In genomic region chr18:8130089-8130488, GRCh38 we compare ENCODE assay signal across 22 cellular contexts.
DNase-seq lines count a peak whose midpoint lies in the region; ATAC-seq, FAIRE-seq and TF ChIP-seq lines count a peak whose summit lies in the region.
"Had no signal": no experiment of that assay in that cellular context is flagged by ENCODE, and none has a peak within 500 bp of the region (broad histone marks: within the 10 kb centered on the region; RNA-seq: fewer than 3 reads in every experiment).

No MANE protein-coding gene starts in this region.

- no peak for DNase-seq in D721Med (ENCODE audit: insufficient read length, low spot score)
- DNase-seq in HCT116 (ENCODE audit: low read depth, low spot score), result no peak
- no peak for DNase-seq in K562 (ENCODE audit: extremely low read depth in 1 of 4, low spot score in 3 of 4)
- no peak for DNase-seq in urothelium cell line (ENCODE audit: low spot score)
- DNase-seq in foreskin keratinocyte, result no peak
- DNase-seq in activated T-cell treated with anti-CD3 and anti-CD28 coated beads, Interleukin-2, amount 50 U/mL, for 24 hours, result no peak
- no peak for DNase-seq in chondrocyte (ENCODE audit: low spot score)
- DNase-seq: Caco-2; CD4-positive, CD25-positive, alpha-beta regulatory T cell; CD8-positive, alpha-beta T cell; DMS 273 treated with DMSO at 0.1 percent for 48 hours; DMS79; EL; GDM1; GOT3 had no signal

- no peak for ATAC-seq in HCT116
- no peak for ATAC-seq in K562
- ATAC-seq in foreskin keratinocyte, result no peak
- ATAC-seq: CD8-positive, alpha-beta T cell had no signal

- POLR2A ChIA-PET in HCT116 (lab: Charles Lee) (no interaction called here), K562 (lab: Yijun Ruan, JAX) (no interaction called here)

- WGBS in K562 (ENCODE audit: insufficient coverage, low coverage, missing lambda C conversion rate), result 3% methylated on average over 5 of the region's 5 CpGs

- no peak for TF ChIP-seq EP300 in K562 (IDR thresholded peaks at IDR 0.05; ENCODE audit: low read length)

- no peak for TF ChIP-seq POLR2A in HCT116 (IDR thresholded peaks at IDR 0.05; ENCODE audit: borderline replicate concordance, extremely low read depth, insufficient read depth, insufficient read length)
- no peak for TF ChIP-seq POLR2A in K562 (conservative IDR thresholded peaks at IDR 0.05)

- H3K27me3 Mint-ChIP-seq in activated T-cell treated with anti-CD3 and anti-CD28 coated beads, Interleukin-2, amount 50 U/mL, for 24 hours, result no peaks in the 10 kb centered on the region
- no peaks in the 10 kb centered on the region for H3K27me3 Mint-ChIP-seq in chondrocyte (ENCODE audit: low read depth)
- H3K27me3 Mint-ChIP-seq: B cell; CD4-positive, CD25-positive, alpha-beta regulatory T cell had no signal

- RAD21 ChIA-PET in HCT116 (lab: Charles Lee; ENCODE audit: low non-redundant PET in 1 of 2, low total read pairs in 2 of 2, uncharacterized antibody in 2 of 2, unreplicated experiment in 2 of 2), result no interaction called here

- FAIRE-seq in D721Med (lab: Jason Lieb, UNC) (peak; percentile 75), K562 (lab: Jason Lieb, UNC) (no peak), urothelium cell line (lab: Jason Lieb, UNC) (peak; percentile 53)
- FAIRE-seq: GM12891, GM18507, H54 had no signal

- H4K20me1 ChIP-seq in HCT116 (ENCODE audit: insufficient read depth), result no peaks in the 10 kb centered on the region
- H4K20me1 ChIP-seq in K562 (replicated peaks; ENCODE audit: control insufficient read depth, insufficient read depth, low read length), result no peaks in the 10 kb centered on the region
- H4K20me1 ChIP-seq: BLaER1 had no signal

- H3K79me2 ChIP-seq in HCT116 (ENCODE audit: insufficient read depth, low read length), result no peaks in the 10 kb centered on the region
- no peaks in the 10 kb centered on the region for H3K79me2 ChIP-seq in K562 (ENCODE audit: control insufficient read depth, insufficient read depth, low read length)

- no peaks in the 10 kb centered on the region for H3K36me3 ChIP-seq in HCT116 (ENCODE audit: control insufficient read depth in 1 of 2, insufficient read depth in 2 of 2, low read length in 2 of 2)
- no peaks in the 10 kb centered on the region for H3K36me3 ChIP-seq in K562 (ENCODE audit: control insufficient read depth, insufficient read depth, low read length)
- H3K36me3 ChIP-seq: BLaER1, HAP-1 had no signal

- no peak overlapping the region for H3K27ac ChIP-seq in HCT116 (ENCODE audit: low read depth, low read length)
- H3K27ac ChIP-seq in K562 (ENCODE audit: extremely low read depth, low read depth, low read length), result no peak overlapping the region
- no peak overlapping the region for H3K27ac ChIP-seq in foreskin keratinocyte
- H3K27ac ChIP-seq: BLaER1, C4-2B had no signal

- H3K9me3 Mint-ChIP-seq in activated T-cell treated with anti-CD3 and anti-CD28 coated beads, Interleukin-2, amount 50 U/mL, for 24 hours, result peaks cover 8% of the 10 kb centered on the region
- peaks cover 7% of the 10 kb centered on the region for H3K9me3 Mint-ChIP-seq in chondrocyte (ENCODE audit: low read depth)

- H3K9me3 ChIP-seq in HCT116 (ENCODE audit: control insufficient read depth in 1 of 2, insufficient read depth in 1 of 2, low read depth in 1 of 2, low read length in 2 of 2) (no peaks in the 10 kb centered on the region), K562 (replicated peaks; ENCODE audit: control insufficient read depth, insufficient read depth, low read depth, low read length) (no peaks in the 10 kb centered on the region)
- H3K9me3 ChIP-seq: BLaER1, Caco-2, HAP-1 had no signal

- no peak overlapping the region for H3K27ac Mint-ChIP-seq in activated T-cell treated with anti-CD3 and anti-CD28 coated beads, Interleukin-2, amount 50 U/mL, for 24 hours
- H3K27ac Mint-ChIP-seq in chondrocyte (ENCODE audit: unreplicated experiment), result no peak overlapping the region
- H3K27ac Mint-ChIP-seq: B cell; CD4-positive, CD25-positive, alpha-beta regulatory T cell; CD8-positive, alpha-beta T cell had no signal

- H3K4me2 ChIP-seq in HCT116 (ENCODE audit: low read length) (no peak overlapping the region), K562 (ENCODE audit: insufficient read depth, low read length) (no peak overlapping the region)
- H3K4me2 ChIP-seq: BLaER1 had no signal

- CTCF ChIA-PET in HCT116 (lab: Charles Lee) (no interaction called here), K562 (lab: Yijun Ruan, JAX; ENCODE audit: low intra/inter-chr PET ratio) (no interaction called here)

- H3K4me1 ChIP-seq in HCT116 (ENCODE audit: control insufficient read depth in 1 of 2, insufficient read depth in 2 of 2, low read length in 2 of 2), result peaks cover 0 to 6% of the 10 kb centered on the region in 2 experiments; a peak in 2 of 4 replicates
- no peaks in the 10 kb centered on the region for H3K4me1 ChIP-seq in K562 (replicated peaks in 1 of 2; ENCODE audit: control insufficient read depth in 2 of 2, insufficient read depth in 2 of 2, low read length in 2 of 2)
- H3K4me1 ChIP-seq in foreskin keratinocyte, result peaks cover 4% of the 10 kb centered on the region
- H3K4me1 ChIP-seq: BLaER1, HAP-1 had no signal

- in situ Hi-C loops in K562 (cut with MboI), result no loop called here

- H3K4me3 ChIP-seq in HCT116 (replicated peaks in 1 of 2; ENCODE audit: low read depth in 1 of 2, low read length in 2 of 2), result no peak overlapping the region
- H3K4me3 ChIP-seq in K562, result no peak overlapping the region
- H3K4me3 ChIP-seq: BLaER1, HAP-1 had no signal

- H3K9me2 ChIP-seq in HCT116 (ENCODE audit: insufficient read depth), result no peaks in the 10 kb centered on the region

- H3K27me3 ChIP-seq in HCT116 (ENCODE audit: insufficient read depth, low read length) (no peaks in the 10 kb centered on the region), K562 (ENCODE audit: control insufficient read depth in 2 of 2, insufficient read depth in 2 of 2, low read length in 2 of 2) (no peaks in the 10 kb centered on the region), foreskin keratinocyte (no peaks in the 10 kb centered on the region)
- H3K27me3 ChIP-seq: BLaER1 had no signal

- H3K4me3 Mint-ChIP-seq in activated T-cell treated with anti-CD3 and anti-CD28 coated beads, Interleukin-2, amount 50 U/mL, for 24 hours, result no peak overlapping the region
- no peak overlapping the region for H3K4me3 Mint-ChIP-seq in chondrocyte (ENCODE audit: unreplicated experiment)
- H3K4me3 Mint-ChIP-seq: B cell; CD4-positive, CD25-positive, alpha-beta regulatory T cell; CD8-positive, alpha-beta T cell had no signal

- BruUV-seq in HCT116 (replicated peaks; lab: Mats Ljungman, UMichigan), result no TSS peak
- BruUV-seq in K562 (replicated peaks; lab: Mats Ljungman, UMichigan), result no TSS peak

- H3K36me3 Mint-ChIP-seq in activated T-cell treated with anti-CD3 and anti-CD28 coated beads, Interleukin-2, amount 50 U/mL, for 24 hours (ENCODE audit: low read depth), result no peaks in the 10 kb centered on the region
- peaks cover 19% of the 10 kb centered on the region for H3K36me3 Mint-ChIP-seq in chondrocyte (ENCODE audit: low read depth)
- H3K36me3 Mint-ChIP-seq: CD4-positive, CD25-positive, alpha-beta regulatory T cell; CD8-positive, alpha-beta T cell had no signal

- TF ChIP-seq RAD21 in HCT116 (IDR thresholded peaks at IDR 0.05; ENCODE audit: low read depth), result no peak
- TF ChIP-seq RAD21 in K562 (CRISPR knock-in tag; conservative IDR thresholded peaks at IDR 0.05 in 1 of 2, IDR thresholded peaks at IDR 0.05 in 1 of 2), result no peak

- H3K4me1 Mint-ChIP-seq in activated T-cell treated with anti-CD3 and anti-CD28 coated beads, Interleukin-2, amount 50 U/mL, for 24 hours (ENCODE audit: low read depth), result no peaks in the 10 kb centered on the region
- peaks cover 6% of the 10 kb centered on the region for H3K4me1 Mint-ChIP-seq in chondrocyte (ENCODE audit: low read depth)
- H3K4me1 Mint-ChIP-seq: B cell; CD4-positive, CD25-positive, alpha-beta regulatory T cell had no signal

- no peak overlapping the region for H2AFZ ChIP-seq in HCT116 (ENCODE audit: low read depth, low read length, poor library complexity, severe bottlenecking)
- H2AFZ ChIP-seq in K562 (ENCODE audit: low read depth, low read length), result no peak overlapping the region

- intact Hi-C loops in HCT116 (cut with micrococcal nuclease) (no loop called here), K562 (cut with micrococcal nuclease) (no loop called here)

- no peak overlapping the region for H3K9ac ChIP-seq in HCT116 (ENCODE audit: low read length)
- no peak overlapping the region for H3K9ac ChIP-seq in K562 (ENCODE audit: insufficient read depth in 1 of 2, low read depth in 2 of 2, low read length in 2 of 2)
- H3K9ac ChIP-seq: BLaER1 had no signal

- no peak for TF ChIP-seq CTCF in D721Med (IDR thresholded peaks at IDR 0.05; ENCODE audit: insufficient read depth, missing control alignments)
- TF ChIP-seq CTCF in HCT116 (IDR thresholded peaks at IDR 0.05 in 2 of 3, conservative IDR thresholded peaks at IDR 0.05 in 1 of 3; ENCODE audit: borderline replicate concordance in 1 of 3, insufficient read depth in 1 of 3, low read depth in 2 of 3, low read length in 2 of 3), result no peak
- no peak for TF ChIP-seq CTCF in K562 (IDR thresholded peaks at IDR 0.05 in 2 of 3, conservative IDR thresholded peaks at IDR 0.05 in 1 of 3; ENCODE audit: insufficient read depth in 2 of 3, low read depth in 1 of 3, low read length in 3 of 3)
- TF ChIP-seq CTCF in foreskin keratinocyte (conservative IDR thresholded peaks at IDR 0.05), result no peak
- no peak for TF ChIP-seq CTCF in chondrocyte (IDR thresholded peaks at IDR 0.05)

- H3K9me1 ChIP-seq in K562 (ENCODE audit: control insufficient read depth, insufficient read depth, low read length), result no peaks in the 10 kb centered on the region

TF ChIP-seq in K562, 482 proteins besides CTCF, POLR2A, EP300 and RAD21:
- TF ChIP-seq EHMT2 (IDR thresholded peaks at IDR 0.05) (0 out of 2 replicates have a peak, but pooled peaks have one; percentile 42), ZNF280A (IDR thresholded peaks at IDR 0.05; ENCODE audit: low read depth, partially characterized antibody) (no peak)
